In genomic region chr5:105640328-105640727, GRCh38 we compare ENCODE assay signal across 17 cellular contexts.
"Had no signal": no experiment of that assay in that cellular context is flagged by ENCODE, and none has a peak within 500 bp of the region (broad histone marks: within the 10 kb centered on the region; RNA-seq: fewer than 3 reads in every experiment).

No MANE protein-coding gene starts in this region.

- H3K27me3 ChIP-seq: dorsolateral prefrontal cortex, esophagus muscularis mucosa, foreskin keratinocyte, gastroesophageal sphincter, heart left ventricle, hepatocyte, left lung had no signal

- DNase-seq: dermis blood vessel endothelial cell; dorsolateral prefrontal cortex; effector CD4-positive, alpha-beta T cell; effector memory CD4-positive, alpha-beta T cell; foreskin keratinocyte; left cardiac atrium; left ventricle myocardium superior; mammary epithelial cell; mesendoderm had no signal

- H3K36me3 ChIP-seq: esophagus muscularis mucosa, gastroesophageal sphincter, heart left ventricle, left lung had no signal

- H3K27ac ChIP-seq: coronary artery, dorsolateral prefrontal cortex, esophagus muscularis mucosa, foreskin keratinocyte, gastroesophageal sphincter, heart left ventricle, hepatocyte, left lung had no signal

- H3K9me3 ChIP-seq: gastroesophageal sphincter, mucosa of descending colon had no signal

- H3K4me2 ChIP-seq: hepatocyte had no signal

- H3K4me3 ChIP-seq: coronary artery, dorsolateral prefrontal cortex, esophagus muscularis mucosa, gastroesophageal sphincter, heart left ventricle, hepatocyte, left lung, lung, mucosa of descending colon had no signal

- H2AFZ ChIP-seq: hepatocyte had no signal

- ATAC-seq: foreskin keratinocyte, gastroesophageal sphincter, heart left ventricle, left cardiac atrium, left lung, left ventricle myocardium superior, mucosa of descending colon had no signal

- H3K4me1 ChIP-seq: esophagus muscularis mucosa, foreskin keratinocyte, gastroesophageal sphincter, heart left ventricle, left lung had no signal
